In genomic region chr3:113238503-113238902, GRCh38 we compare ENCODE assay signal across 20 cellular contexts.
"Had no signal": no experiment of that assay in that cellular context is flagged by ENCODE, and none has a peak within 500 bp of the region (broad histone marks: within the 10 kb centered on the region; RNA-seq: fewer than 3 reads in every experiment).

No MANE protein-coding gene starts in this region.

- ATAC-seq: activated T-cell treated with anti-CD3 and anti-CD28 coated beads, Interleukin-2, amount 50 U/mL, for 4 hours; left colon; mucosa of descending colon had no signal

- H3K9me3 ChIP-seq: mucosa of descending colon, thoracic aorta, upper lobe of left lung had no signal

- H3K9me3 Mint-ChIP-seq: activated naive CD8-positive, alpha-beta T cell treated with anti-CD3 and anti-CD28 coated beads for 36 hours; activated T-cell treated with anti-CD3 and anti-CD28 coated beads, Interleukin-2, amount 50 U/mL, for 4 hours; T-helper 1 cell treated with Interleukin-12 subunit alpha and Interleukin-12 subunit beta and Interleukin-4 antibody, amounts not matched to agents 30 μg/mL and 1 μg/mL, for 36 hours had no signal

- H3K36me3 ChIP-seq: thoracic aorta, upper lobe of left lung had no signal

- H3K27me3 ChIP-seq: upper lobe of left lung had no signal

- H3K27ac Mint-ChIP-seq: activated naive CD8-positive, alpha-beta T cell treated with anti-CD3 and anti-CD28 coated beads for 36 hours; T-helper 1 cell treated with Interleukin-12 subunit alpha and Interleukin-12 subunit beta and Interleukin-4 antibody, amounts not matched to agents 30 μg/mL and 1 μg/mL, for 36 hours had no signal

- H3K4me3 Mint-ChIP-seq: activated naive CD8-positive, alpha-beta T cell treated with anti-CD3 and anti-CD28 coated beads for 36 hours; activated T-cell treated with anti-CD3 and anti-CD28 coated beads, Interleukin-2, amount 50 U/mL, for 4 hours; T-helper 1 cell treated with Interleukin-12 subunit alpha and Interleukin-12 subunit beta and Interleukin-4 antibody, amounts not matched to agents 30 μg/mL and 1 μg/mL, for 36 hours had no signal

- H3K27ac ChIP-seq: coronary artery, epithelial cell of prostate, thoracic aorta, upper lobe of left lung had no signal

- H3K4me3 ChIP-seq: coronary artery, mucosa of descending colon, thoracic aorta, upper lobe of left lung had no signal

- DNase-seq: activated CD4-positive, alpha-beta T cell treated with anti-CD3 and anti-CD28 coated beads for 4 hours; activated CD4-positive, alpha-beta T cell treated with anti-CD3 and anti-CD28 coated beads, Interleukin-2, amount 50 U/mL, for 48 hours; activated CD4-positive, CD25-positive, alpha-beta regulatory T cell; activated CD8-positive, alpha-beta memory T cell treated with anti-CD3 and anti-CD28 coated beads, Interleukin-2, amount 50 U/mL, for 48 hours; activated naive CD4-positive, alpha-beta T cell treated with Interleukin-2 at 50 U/mL for 16 hours; activated naive CD8-positive, alpha-beta T cell treated with anti-CD3 and anti-CD28 coated beads for 36 hours; activated T-cell treated with anti-CD3 and anti-CD28 coated beads, Interleukin-2, amount 50 U/mL, for 4 hours; cerebellar nuclear complex; left colon; mesenchymal stem cell; mucosa of descending colon; retina; stimulated activated CD4-positive, alpha-beta T cell treated with anti-CD3 and anti-CD28 coated beads, Interleukin-2, amount 100 ng/mL, for 48 hours; stimulated activated naive CD4-positive, alpha-beta T cell treated with Interleukin-2 at 50 U/mL for 16 hours; T1000; upper lobe of left lung had no signal

- H3K36me3 Mint-ChIP-seq: activated naive CD8-positive, alpha-beta T cell treated with anti-CD3 and anti-CD28 coated beads for 36 hours had no signal
